ENCODE assay signal across 19 cellular contexts in the genomic region with DNA sequence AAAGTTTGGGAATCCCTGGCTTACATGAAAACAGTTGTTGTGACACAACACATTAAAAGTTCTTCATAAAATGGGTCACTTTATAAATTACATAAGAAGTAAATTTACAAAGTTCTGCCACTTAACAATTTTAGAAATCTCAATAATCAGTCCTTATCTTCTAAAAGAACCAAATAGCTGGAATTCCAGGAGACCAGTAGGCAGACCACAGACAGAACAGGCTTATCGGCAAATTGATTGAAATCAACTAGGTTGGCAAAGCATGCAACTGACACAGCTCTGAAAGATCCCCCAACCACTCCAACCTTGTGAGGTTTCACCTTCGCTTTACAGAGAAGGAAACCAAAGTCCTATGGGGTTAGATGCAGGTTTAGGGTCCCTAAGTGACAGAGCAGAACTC.
A peak's percentile ranks its signal among the peaks of the same experiment; 100 is the strongest.
DNase-seq lines count a peak whose midpoint lies in the region; ATAC-seq and TF ChIP-seq lines count a peak whose summit lies in the region.
"Had no signal": no experiment of that assay in that cellular context is flagged by ENCODE, and none has a peak within 500 bp of the region (broad histone marks: within the 10 kb centered on the region; RNA-seq: fewer than 3 reads in every experiment).

No MANE protein-coding gene starts in this region.

- H3F3A ChIP-seq in PC-3 (ENCODE audit: low read length, unreplicated experiment): no peaks in the 10 kb centered on the region

- 0 out of 2 replicates have a peak overlapping the region, but pooled peaks have one; percentile 35 for H2AFZ ChIP-seq in PC-3 (ENCODE audit: low read length)

- BruUV-seq in PC-3 (replicated peaks; lab: Mats Ljungman, UMichigan): no TSS peak

- CTCF ChIA-PET in PC-3 (lab: Charles Lee): no interaction called here

- H3K27me3 ChIP-seq in PC-3 (ENCODE audit: low read length): no peaks in the 10 kb centered on the region
- no peaks in the 10 kb centered on the region for H3K27me3 ChIP-seq in brain microvascular endothelial cell (replicated peaks)
- H3K27me3 ChIP-seq: BE2C had no signal

- no peaks in the 10 kb centered on the region for H3K9me3 ChIP-seq in PC-3 (ENCODE audit: low read length)
- H3K9me3 ChIP-seq: A549, BE2C had no signal

- no peaks in the 10 kb centered on the region for H3K79me2 ChIP-seq in PC-3 (ENCODE audit: low read length)

- in situ Hi-C loops in brain microvascular endothelial cell (cut with HindIII; ENCODE audit: low pct_ligation_motif_present, low sequenced_read_pairs): no loop called here

- no peaks in the 10 kb centered on the region for H3K9me2 ChIP-seq in PC-3 (replicated peaks; ENCODE audit: low read length)

- H3K27ac ChIP-seq in PC-3 (ENCODE audit: low read length) (peak overlapping the region; percentile 84), brain microvascular endothelial cell (peak overlapping the region; percentile 92)
- H3K27ac ChIP-seq: A549, KMS-11 had no signal

- intact Hi-C loops in PC-3 (cut with micrococcal nuclease): no loop called here

- H3K4me1 ChIP-seq in PC-3 (ENCODE audit: insufficient read depth, low read length): peaks cover 12% of the 10 kb centered on the region
- H3K4me1 ChIP-seq: A549, BE2C had no signal

- DNase-seq in Daoy (ENCODE audit: low read depth): peak; percentile 23
- no peak for DNase-seq in PC-3
- no peak for DNase-seq in brain microvascular endothelial cell
- peak; percentile 11 for DNase-seq in non-pigmented ciliary epithelial cell (ENCODE audit: low read depth)
- DNase-seq in nucleus accumbens (lab: John Stamatoyannopoulos, UW): no peak
- no peak for DNase-seq in GM19238 (ENCODE audit: insufficient read length, low spot score)
- DNase-seq in NCI-H2081 treated with DMSO at 0.1 percent for 48 hours (lab: John Stamatoyannopoulos, UW): no peak
- DNase-seq: BE2C, GOT3, NCI-H1092 treated with DMSO at 0.1 percent for 48 hours, NCI-H1436 treated with DMSO at 0.1 percent for 48 hours, NCI-H2029 treated with DMSO at 0.1 percent for 48 hours, NCI-H2171, NCI-H524 treated with DMSO at 0.1 percent for 48 hours, OCI-M1, Right ventricle myocardium superior had no signal

- 0 out of 2 replicates have a peak overlapping the region, but pooled peaks have one; percentile 16 for H3K4me2 ChIP-seq in PC-3 (ENCODE audit: low read length)
- H3K4me2 ChIP-seq: A549, KMS-11 had no signal

- H3K4me3 ChIP-seq in PC-3 (ENCODE audit: low read length) (no peak overlapping the region), brain microvascular endothelial cell (ENCODE audit: low read depth, low read length) (no peak overlapping the region)
- H3K4me3 ChIP-seq: A549, GM12878 had no signal

- H3K9ac ChIP-seq in PC-3 (ENCODE audit: low read length): peak overlapping the region; percentile 37; the same call in 1 of the 2 replicates
- H3K9ac ChIP-seq: KMS-11 had no signal

- no peak for ATAC-seq in PC-3
- ATAC-seq: A549, GM12878 had no signal

- no peak for TF ChIP-seq CTCF in PC-3 (conservative IDR thresholded peaks at IDR 0.05; ENCODE audit: low read depth, low read length)
- no peak for TF ChIP-seq CTCF in brain microvascular endothelial cell (IDR thresholded peaks at IDR 0.05; ENCODE audit: low read depth, low read length, missing control alignments)

- POLR2A ChIA-PET in PC-3 (lab: Charles Lee; ENCODE audit: unreplicated experiment): no interaction called here

- H4K20me1 ChIP-seq in PC-3 (ENCODE audit: low read length): no peaks in the 10 kb centered on the region

- H3K36me3 ChIP-seq in PC-3 (ENCODE audit: low read depth, low read length) (no peaks in the 10 kb centered on the region), brain microvascular endothelial cell (replicated peaks) (no peaks in the 10 kb centered on the region)
- H3K36me3 ChIP-seq: BE2C had no signal

Comparison
In these comparisons a context has a peak if more than half of its experiments do, and no peak if none do; other contexts are left out.
1. DNase-seq: peak in Daoy (single experiment) and non-pigmented ciliary epithelial cell (single experiment); none in PC-3 (single experiment), brain microvascular endothelial cell (single experiment), nucleus accumbens (0 of 56), GM19238 (single experiment) and NCI-H2081 treated with DMSO at 0.1 percent for 48 hours (single experiment).